In the genomic region with DNA sequence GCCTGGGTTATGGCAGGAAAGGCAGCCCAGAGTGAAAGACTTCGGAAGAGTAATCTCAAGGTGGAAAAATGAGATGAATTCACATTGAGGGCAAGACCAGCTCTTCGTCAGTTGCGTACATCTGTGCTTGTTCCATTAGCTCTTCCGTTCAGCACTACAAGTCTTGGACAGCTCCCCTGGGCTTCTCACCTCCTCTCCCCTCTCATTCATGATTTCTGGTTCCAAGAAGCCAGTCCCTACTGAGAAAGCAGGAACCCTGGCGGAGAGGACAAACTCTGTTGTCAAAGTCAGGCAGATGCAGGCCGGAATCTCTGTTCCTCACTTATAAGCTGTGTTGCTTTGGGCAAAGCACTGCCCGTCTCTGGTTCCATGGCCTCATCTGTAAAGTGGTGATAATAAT, we compare ENCODE assay signal across 8 cellular contexts.
DNase-seq lines count a peak whose midpoint lies in the region; ATAC-seq, FAIRE-seq and TF ChIP-seq lines count a peak whose summit lies in the region.

No MANE protein-coding gene starts in this region.

- peaks cover 0 to 15% (median 0%) of the 10 kb centered on the region in 9 donors for H3K27me3 ChIP-seq in heart left ventricle

- H3K4me1 Mint-ChIP-seq in immature natural killer cell, result no peaks in the 10 kb centered on the region

- 33 to 36% (median 34%) methylated on average over 7 of the region's 7 CpGs for whole genome bisulfite sequencing in heart left ventricle, 4 donors

- no peak for FAIRE-seq in urothelium cell line (lab: Jason Lieb, UNC)

- H3K9me3 Mint-ChIP-seq in immature natural killer cell, result no peaks in the 10 kb centered on the region

- intact Hi-C loops in heart left ventricle (cut with DNase I) (loop anchor here in 2 of 10 donors (5.0 kb wide), 2 partner anchors 159 to 169 kb away; no protein-coding TSS in a partner anchor), left cardiac atrium (cut with DNase I) (no loop called here)

- no peak overlapping the region for H3K4me3 Mint-ChIP-seq in immature natural killer cell

- H3K36me3 Mint-ChIP-seq in immature natural killer cell, result no peaks in the 10 kb centered on the region

- no peaks in the 10 kb centered on the region for H3K36me3 ChIP-seq in heart left ventricle

- H3K9me3 ChIP-seq in heart left ventricle, result no peaks in the 10 kb centered on the region

- H3K27ac ChIP-seq in heart left ventricle, result no peak overlapping the region

- peaks cover 0 to 9% (median 0%) of the 10 kb centered on the region in 12 donors for H3K4me1 ChIP-seq in heart left ventricle

- ATAC-seq in heart left ventricle (no peak), left cardiac atrium (no peak), HG03571 (IDR thresholded peaks at IDR 0.05; ENCODE audit: unreplicated experiment) (no peak)

- no peak for TF ChIP-seq POLR2A in heart left ventricle (IDR thresholded peaks at IDR 0.05)

- in situ Hi-C loops in SK-MEL-5 (cut with HindIII; ENCODE audit: low pct_unique_long_range_greater_than_20kb, low sequenced_read_pairs), result no loop called here

- no peak for TF ChIP-seq CTCF in heart left ventricle (IDR thresholded peaks at IDR 0.05)

- H3K27me3 Mint-ChIP-seq in immature natural killer cell (ENCODE audit: low read depth in 3 of 3), result peaks cover 2 to 10% (median 7%) of the 10 kb centered on the region in 3 donors

- no peak overlapping the region for H3K27ac Mint-ChIP-seq in immature natural killer cell

- no peak overlapping the region for H3K4me3 ChIP-seq in heart left ventricle

- DNase-seq in heart left ventricle (peak in 3 of 5 donors; percentile 15 to 48 (median 29)), left cardiac atrium (no peak), SK-MEL-5 (ENCODE audit: low read depth, low spot score) (peak; percentile 11), fibroblast of the conjunctiva (ENCODE audit: low read depth) (peak; percentile 10), urothelium cell line (ENCODE audit: low spot score) (peak; percentile 53), immature natural killer cell (no peak)
- DNase-seq in stimulated activated CD4-positive, alpha-beta T cell treated with anti-CD3 and anti-CD28 coated beads, Interleukin-2, amount 100 ng/mL, for 24 hours, result no peak

Comparison
In these comparisons a context has a peak if more than half of its experiments do, and no peak if none do; other contexts are left out.
1. DNase-seq: peak in heart left ventricle (3 of 5), SK-MEL-5 (single experiment), fibroblast of the conjunctiva (single experiment) and urothelium cell line (single experiment); none in left cardiac atrium (single experiment), immature natural killer cell (0 of 3) and stimulated activated CD4-positive, alpha-beta T cell treated with anti-CD3 and anti-CD28 coated beads, Interleukin-2, amount 100 ng/mL, for 24 hours (0 of 2).